Comparison of ENCODE assay signal across 31 cellular contexts in genomic region chr5:145543968-145544367, GRCh38.
"Had no signal": no experiment of that assay in that cellular context is flagged by ENCODE, and none has a peak within 500 bp of the region (broad histone marks: within the 10 kb centered on the region; RNA-seq: fewer than 3 reads in every experiment).

No MANE protein-coding gene starts in this region.

- H3K4me1 ChIP-seq: ascending aorta, gastroesophageal sphincter, testis had no signal

- H3K4me1 Mint-ChIP-seq: activated CD4-positive, alpha-beta memory T cell treated with anti-CD3 and anti-CD28 coated beads, Interleukin-2, amount 10 ng/mL, durations not matched to agents 7 days and 5 days; activated CD4-positive, alpha-beta T cell treated with anti-CD3 and anti-CD28 coated beads, Interleukin-2, amount 10 ng/mL, durations not matched to agents 24 days and 14 days; activated naive CD4-positive, alpha-beta T cell treated with anti-CD3 and anti-CD28 coated beads, Interleukin-2, amount 10 ng/mL, durations not matched to agents 7 days and 5 days; activated naive CD8-positive, alpha-beta T cell treated with anti-CD3 and anti-CD28 coated beads, Interleukin-2, amount 10 ng/mL, durations not matched to agents 7 days and 5 days; brain; naive thymus-derived CD8-positive, alpha-beta T cell; neural crest cell; T-helper 17 cell had no signal

- H3K9me3 ChIP-seq: ascending aorta, gastroesophageal sphincter, testis had no signal

- DNase-seq: activated CD4-positive, alpha-beta memory T cell treated with anti-CD3 and anti-CD28 coated beads, Interleukin-2, amount 10 ng/mL, durations not matched to agents 7 days and 5 days; activated CD4-positive, alpha-beta T cell treated with anti-CD3 and anti-CD28 coated beads, Interleukin-2, amount 10 ng/mL, durations not matched to agents 24 days and 14 days; activated CD4-positive, CD25-positive, alpha-beta regulatory T cell treated with anti-CD3 and anti-CD28 coated beads, Interleukin-2, amount 50 U/mL, for 72 hours; activated CD8-positive, alpha-beta memory T cell treated with anti-CD3 and anti-CD28 coated beads, Interleukin-2, amount 50 U/mL, for 48 hours; activated gamma-delta T cell; activated naive CD4-positive, alpha-beta T cell treated with anti-CD3 and anti-CD28 coated beads, Interleukin-2, amount 10 ng/mL, durations not matched to agents 7 days and 5 days; activated naive CD8-positive, alpha-beta T cell treated with anti-CD3 and anti-CD28 coated beads, Interleukin-2, amount 10 ng/mL, durations not matched to agents 7 days and 5 days; activated T-cell treated with anti-CD3 and anti-CD28 coated beads, Interleukin-2, amount 50 U/mL, for 24 hours; cerebellar nuclear complex; dorsolateral prefrontal cortex; effector memory CD8-positive, alpha-beta T cell; hippocampal formation; left cardiac atrium; mammary epithelial cell; naive thymus-derived CD8-positive, alpha-beta T cell; occipital lobe; right cardiac atrium; stimulated activated CD4-positive, alpha-beta T cell treated with anti-CD3 and anti-CD28 coated beads, Interleukin-2, amount 100 ng/mL, for 48 hours; stimulated activated naive CD4-positive, alpha-beta T cell treated with Interleukin-2 at 50 U/mL for 16 hours; T-helper 17 cell; T1000; testis; trophoblast cell had no signal

- FAIRE-seq: keratinocyte, urothelium cell line had no signal

- H3K27ac Mint-ChIP-seq: activated CD4-positive, alpha-beta memory T cell treated with anti-CD3 and anti-CD28 coated beads, Interleukin-2, amount 10 ng/mL, durations not matched to agents 7 days and 5 days; activated CD4-positive, alpha-beta T cell treated with anti-CD3 and anti-CD28 coated beads, Interleukin-2, amount 10 ng/mL, durations not matched to agents 24 days and 14 days; activated naive CD4-positive, alpha-beta T cell treated with anti-CD3 and anti-CD28 coated beads, Interleukin-2, amount 10 ng/mL, durations not matched to agents 7 days and 5 days; activated naive CD8-positive, alpha-beta T cell treated with anti-CD3 and anti-CD28 coated beads, Interleukin-2, amount 10 ng/mL, durations not matched to agents 7 days and 5 days; activated T-cell treated with anti-CD3 and anti-CD28 coated beads, Interleukin-2, amount 50 U/mL, for 24 hours; brain; effector memory CD8-positive, alpha-beta T cell; naive thymus-derived CD8-positive, alpha-beta T cell; T-helper 17 cell had no signal

- H3K27ac ChIP-seq: ascending aorta, cardiac muscle cell, coronary artery, dorsolateral prefrontal cortex, gastroesophageal sphincter, testis had no signal

- H3K27me3 ChIP-seq: ascending aorta, cardiac muscle cell, dorsolateral prefrontal cortex, gastroesophageal sphincter, testis had no signal

- H3K27me3 Mint-ChIP-seq: activated CD4-positive, alpha-beta memory T cell treated with anti-CD3 and anti-CD28 coated beads, Interleukin-2, amount 10 ng/mL, durations not matched to agents 7 days and 5 days; activated CD4-positive, alpha-beta T cell treated with anti-CD3 and anti-CD28 coated beads, Interleukin-2, amount 10 ng/mL, durations not matched to agents 24 days and 14 days; activated naive CD4-positive, alpha-beta T cell treated with anti-CD3 and anti-CD28 coated beads, Interleukin-2, amount 10 ng/mL, durations not matched to agents 7 days and 5 days; activated T-cell treated with anti-CD3 and anti-CD28 coated beads, Interleukin-2, amount 50 U/mL, for 24 hours; brain; effector memory CD8-positive, alpha-beta T cell; naive thymus-derived CD8-positive, alpha-beta T cell; T-helper 17 cell had no signal

- H3K36me3 Mint-ChIP-seq: activated naive CD4-positive, alpha-beta T cell treated with anti-CD3 and anti-CD28 coated beads, Interleukin-2, amount 10 ng/mL, durations not matched to agents 7 days and 5 days; activated naive CD8-positive, alpha-beta T cell treated with anti-CD3 and anti-CD28 coated beads, Interleukin-2, amount 10 ng/mL, durations not matched to agents 7 days and 5 days; brain; naive thymus-derived CD8-positive, alpha-beta T cell had no signal

- ATAC-seq: effector memory CD8-positive, alpha-beta T cell; gastroesophageal sphincter; left cardiac atrium; naive thymus-derived CD8-positive, alpha-beta T cell; right cardiac atrium; T-helper 17 cell had no signal

- H3K4me3 ChIP-seq: ascending aorta, cardiac muscle cell, coronary artery, dorsolateral prefrontal cortex, gastroesophageal sphincter, testis had no signal

- H3K4me3 Mint-ChIP-seq: activated CD4-positive, alpha-beta memory T cell treated with anti-CD3 and anti-CD28 coated beads, Interleukin-2, amount 10 ng/mL, durations not matched to agents 7 days and 5 days; activated CD4-positive, alpha-beta T cell treated with anti-CD3 and anti-CD28 coated beads, Interleukin-2, amount 10 ng/mL, durations not matched to agents 24 days and 14 days; activated naive CD4-positive, alpha-beta T cell treated with anti-CD3 and anti-CD28 coated beads, Interleukin-2, amount 10 ng/mL, durations not matched to agents 7 days and 5 days; activated naive CD8-positive, alpha-beta T cell treated with anti-CD3 and anti-CD28 coated beads, Interleukin-2, amount 10 ng/mL, durations not matched to agents 7 days and 5 days; activated T-cell treated with anti-CD3 and anti-CD28 coated beads, Interleukin-2, amount 50 U/mL, for 24 hours; brain; effector memory CD8-positive, alpha-beta T cell; naive thymus-derived CD8-positive, alpha-beta T cell; neural crest cell; T-helper 17 cell had no signal

- H3K36me3 ChIP-seq: ascending aorta, cardiac muscle cell, gastroesophageal sphincter had no signal

- H3K9me3 Mint-ChIP-seq: activated CD4-positive, alpha-beta memory T cell treated with anti-CD3 and anti-CD28 coated beads, Interleukin-2, amount 10 ng/mL, durations not matched to agents 7 days and 5 days; activated CD4-positive, alpha-beta T cell treated with anti-CD3 and anti-CD28 coated beads, Interleukin-2, amount 10 ng/mL, durations not matched to agents 24 days and 14 days; activated naive CD4-positive, alpha-beta T cell treated with anti-CD3 and anti-CD28 coated beads, Interleukin-2, amount 10 ng/mL, durations not matched to agents 7 days and 5 days; activated naive CD8-positive, alpha-beta T cell treated with anti-CD3 and anti-CD28 coated beads, Interleukin-2, amount 10 ng/mL, durations not matched to agents 7 days and 5 days; activated T-cell treated with anti-CD3 and anti-CD28 coated beads, Interleukin-2, amount 50 U/mL, for 24 hours; neural crest cell had no signal
